Comparison of ENCODE assay signal across 8 cellular contexts in genomic region chr1:213982814-213983588, GRCh38. TPM values are rescaled to one million over a fixed set of nuclear protein-coding genes. Genes with fewer than 3 reads are reported as not detected.
DNase-seq lines count a peak whose midpoint lies in the region; ATAC-seq and TF ChIP-seq lines count a peak whose summit lies in the region.

No MANE protein-coding gene starts in this region.

- peaks cover 17% of the 10 kb centered on the region for H4K20me1 ChIP-seq in GM23338 (replicated peaks; ENCODE audit: insufficient read depth)

- H3K27me3 Mint-ChIP-seq in GM23338 (ENCODE audit: insufficient read depth, low read depth, poor library complexity) (peaks cover 97% of the 10 kb centered on the region), progenitor cell of endocrine pancreas (peaks cover 56% of the 10 kb centered on the region)

- H3K27ac Mint-ChIP-seq in GM23338 (no peak overlapping the region), progenitor cell of endocrine pancreas (peak overlapping the region; percentile 56)

- H3K9me3 Mint-ChIP-seq in GM23338: no peaks in the 10 kb centered on the region
- H3K9me3 Mint-ChIP-seq in progenitor cell of endocrine pancreas (ENCODE audit: low read depth): no peaks in the 10 kb centered on the region

- TF ChIP-seq CTCF in GM23338 (conservative IDR thresholded peaks at IDR 0.05; ENCODE audit: low read depth in 2 of 2) (peak in 1 of 2 experiments; percentile 37; a peak in 1 of 4 replicates), cardiac muscle cell (IDR thresholded peaks at IDR 0.05; ENCODE audit: low read depth, low read length) (no peak), progenitor cell of endocrine pancreas (IDR thresholded peaks at IDR 0.05; ENCODE audit: unreplicated experiment) (peak; percentile 29)

- peaks cover 23% of the 10 kb centered on the region for H3F3A ChIP-seq in GM23338 (replicated peaks; ENCODE audit: low read depth)

- peak overlapping the region; percentile 80 for H3K4me3 ChIP-seq in GM23338
- peak overlapping the region; percentile 33 for H3K4me3 ChIP-seq in cardiac muscle cell
- H3K4me3 ChIP-seq in effector memory CD4-positive, alpha-beta T cell (ENCODE audit: insufficient read depth, low read depth, low read length, poor library complexity, severe bottlenecking): no peak overlapping the region

- H3K4me1 Mint-ChIP-seq in GM23338 (peaks cover 73% of the 10 kb centered on the region), progenitor cell of endocrine pancreas (ENCODE audit: low read depth) (peaks cover 47% of the 10 kb centered on the region)

- peaks cover 90% of the 10 kb centered on the region for H3K27me3 ChIP-seq in GM23338 (ENCODE audit: insufficient read depth)
- H3K27me3 ChIP-seq in cardiac muscle cell: peaks cover 21% of the 10 kb centered on the region
- peaks cover 60% of the 10 kb centered on the region for H3K27me3 ChIP-seq in effector memory CD4-positive, alpha-beta T cell (replicated peaks; ENCODE audit: control insufficient read depth, insufficient read depth, low read length, poor library complexity, severe bottlenecking)

- H3K79me2 ChIP-seq in GM23338 (replicated peaks; ENCODE audit: insufficient read depth): no peaks in the 10 kb centered on the region

- no peaks in the 10 kb centered on the region for H3K9me3 ChIP-seq in cardiac muscle cell (ENCODE audit: low read depth)
- no peaks in the 10 kb centered on the region for H3K9me3 ChIP-seq in effector memory CD4-positive, alpha-beta T cell (ENCODE audit: control insufficient read depth, low read length)

- no peaks in the 10 kb centered on the region for H3K9me2 ChIP-seq in GM23338 (ENCODE audit: insufficient read depth)

- peak overlapping the region; percentile 86 for H3K4me3 Mint-ChIP-seq in GM23338
- peak overlapping the region; percentile 98 for H3K4me3 Mint-ChIP-seq in progenitor cell of endocrine pancreas (ENCODE audit: low read depth)

- H3K36me3 ChIP-seq in GM23338 (ENCODE audit: insufficient read depth) (no peaks in the 10 kb centered on the region), cardiac muscle cell (no peaks in the 10 kb centered on the region)
- H3K36me3 ChIP-seq in effector memory CD4-positive, alpha-beta T cell (ENCODE audit: control insufficient read depth, insufficient read depth, low read length): no peaks in the 10 kb centered on the region

- DNase-seq in GM23338 (ENCODE audit: low spot score) (peak; percentile 84), NCI-H69 (lab: John Stamatoyannopoulos, UW) (peak; percentile 90), cardiac muscle cell (ENCODE audit: low read depth in 1 of 2, low spot score in 1 of 2) (peak in 1 of 2 donors; percentile 84), progenitor cell of endocrine pancreas (ENCODE audit: low spot score, unreplicated experiment) (no peak), AML-193 (lab: John Stamatoyannopoulos, UW) (no peak), HK-2 (ENCODE audit: unreplicated experiment) (no peak)
- DNase-seq in effector memory CD4-positive, alpha-beta T cell: no peak
- DNase-seq in activated CD8-positive, alpha-beta memory T cell treated with anti-CD3 and anti-CD28 coated beads for 24 hours: no peak

- ATAC-seq in GM23338: peak; percentile 27

- H3K4me2 ChIP-seq in GM23338: peak overlapping the region; percentile 100

- H2AFZ ChIP-seq in GM23338: peak overlapping the region; percentile 94

- peaks cover 73% of the 10 kb centered on the region for H3K4me1 ChIP-seq in GM23338 (ENCODE audit: insufficient read depth)
- peaks cover 24% of the 10 kb centered on the region for H3K4me1 ChIP-seq in cardiac muscle cell (ENCODE audit: low read depth)
- H3K4me1 ChIP-seq in effector memory CD4-positive, alpha-beta T cell (ENCODE audit: control insufficient read depth, insufficient read depth, low read length, poor library complexity, severe bottlenecking): peaks cover 4% of the 10 kb centered on the region

- H3K27ac ChIP-seq in GM23338 (ENCODE audit: low read depth) (no peak overlapping the region), cardiac muscle cell (no peak overlapping the region)
- H3K27ac ChIP-seq in effector memory CD4-positive, alpha-beta T cell (ENCODE audit: insufficient read depth, low read length, poor library complexity, severe bottlenecking): no peak overlapping the region

- H3K36me3 Mint-ChIP-seq in GM23338 (ENCODE audit: low read depth) (no peaks in the 10 kb centered on the region), progenitor cell of endocrine pancreas (ENCODE audit: insufficient read depth) (no peaks in the 10 kb centered on the region)

TF ChIP-seq in GM23338, 12 proteins besides CTCF, POLR2A, EP300 and RAD21:
- no peak for TF ChIP-seq STAT1 (IDR thresholded peaks at IDR 0.05; ENCODE audit: unreplicated experiment)
- peak; percentile 33 for TF ChIP-seq EZH2phosphoT487 (IDR thresholded peaks at IDR 0.05; ENCODE audit: unreplicated experiment)

RNA-seq across cellular contexts. Expression of gene PROX1, which starts 4.8 kb away (rescaled TPM):
- 0.39 and 0.49 TPM in 2 replicates for total RNA-seq in GM23338 (2014; rRNA removed; shearing (Covaris generic))
- polyA plus RNA-seq in GM23338 (2016; fragmentation: Nextera tagmentation; extraction: Ambion mirVana) (0.66 and 0.92 TPM in 2 replicates), cardiac muscle cell (10.1 and 21.8 TPM in 2 replicates)
- total RNA-seq in cardiac muscle cell (12.8 and 28.7 TPM in 2 replicates), progenitor cell of endocrine pancreas (63.2 and 73.9 TPM in 2 replicates)

Comparison
In these comparisons a context has a peak if more than half of its experiments do, and no peak if none do; other contexts are left out.
1. DNase-seq: peak in GM23338 (single experiment) and NCI-H69 (single experiment); none in progenitor cell of endocrine pancreas (single experiment), AML-193 (0 of 2), HK-2 (single experiment), effector memory CD4-positive, alpha-beta T cell (0 of 3) and activated CD8-positive, alpha-beta memory T cell treated with anti-CD3 and anti-CD28 coated beads for 24 hours (single experiment).